In genomic region chr10:131803863-131804425, GRCh38 we compare ENCODE assay signal across 15 cellular contexts.
DNase-seq lines count a peak whose midpoint lies in the region; ATAC-seq and TF ChIP-seq lines count a peak whose summit lies in the region.
"Had no signal": no experiment of that assay in that cellular context is flagged by ENCODE, and none has a peak within 500 bp of the region (broad histone marks: within the 10 kb centered on the region; RNA-seq: fewer than 3 reads in every experiment).

No MANE protein-coding gene starts in this region.

- intact Hi-C loops in stomach (cut with DNase I; ENCODE audit: low total_unique reads) = no loop called here

- peaks cover 14% of the 10 kb centered on the region for H3K9me3 ChIP-seq in WERI-Rb-1 (ENCODE audit: severe bottlenecking)
- peaks cover 8 to 13% (median 12%) of the 10 kb centered on the region in 4 donors for H3K9me3 ChIP-seq in stomach
- peaks cover 8% of the 10 kb centered on the region for H3K9me3 ChIP-seq in Karpas-422 (ENCODE audit: low read length)

- H3K4me2 ChIP-seq in Karpas-422 (ENCODE audit: low read depth, low read length, poor library complexity, severe bottlenecking) = no peak overlapping the region

- no peak for ATAC-seq in GM21367 (IDR thresholded peaks at IDR 0.05; ENCODE audit: unreplicated experiment)

- 47 to 69% (median 61%) methylated on average over 2 to 9 of the region's 9 CpGs for WGBS in stomach, 5 donors

- no peaks in the 10 kb centered on the region for H3K27me3 ChIP-seq in WERI-Rb-1 (ENCODE audit: insufficient read depth, low read depth, severe bottlenecking)
- H3K27me3 ChIP-seq in stomach = peaks cover 0 to 2% (median 0%) of the 10 kb centered on the region in 3 donors
- H3K27me3 ChIP-seq in Karpas-422 (ENCODE audit: low read length) = no peaks in the 10 kb centered on the region

- TF ChIP-seq CTCF in WERI-Rb-1 (IDR thresholded peaks at IDR 0.05; ENCODE audit: low read depth, low read length) (no peak), stomach (IDR thresholded peaks at IDR 0.05) (no peak)

- no peak for DNase-seq in WERI-Rb-1
- DNase-seq in ecto neural progenitor cell (ENCODE audit: low spot score) = peak; percentile 22
- peak; percentile 3 for DNase-seq in mucosa of gallbladder (ENCODE audit: low spot score)
- peak; percentile 18 for DNase-seq in stomach
- DNase-seq in Karpas-422 = no peak
- DNase-seq in NOMO-1 treated with DMSO at 0.1 percent for 48 hours (lab: John Stamatoyannopoulos, UW; ENCODE audit: unreplicated experiment) = no peak
- DNase-seq: Calu3; CD4-positive, CD25-positive, alpha-beta regulatory T cell; DMS53; NCI-H1417; NCI-H1930; NCI-H446; NCI-H774 had no signal

- H3K27ac ChIP-seq in WERI-Rb-1 (peak overlapping the region; percentile 75), stomach (no peak overlapping the region), Karpas-422 (ENCODE audit: low read length) (no peak overlapping the region)

- H3K79me2 ChIP-seq in Karpas-422 (ENCODE audit: low read length) = no peaks in the 10 kb centered on the region

- no peaks in the 10 kb centered on the region for H3K36me3 ChIP-seq in WERI-Rb-1
- no peaks in the 10 kb centered on the region for H3K36me3 ChIP-seq in stomach
- H3K36me3 ChIP-seq in Karpas-422 (ENCODE audit: insufficient read depth, low read length) = no peaks in the 10 kb centered on the region
- H3K36me3 ChIP-seq: HAP-1 had no signal

- no peaks in the 10 kb centered on the region for H3K9me2 ChIP-seq in Karpas-422 (replicated peaks; ENCODE audit: insufficient read depth, low read length)

- no peak for TF ChIP-seq EP300 in stomach (IDR thresholded peaks at IDR 0.05)

- no peaks in the 10 kb centered on the region for H3K4me1 ChIP-seq in stomach
- no peaks in the 10 kb centered on the region for H3K4me1 ChIP-seq in Karpas-422 (ENCODE audit: low read length)
- H3K4me1 ChIP-seq: HAP-1 had no signal

- no peak overlapping the region for H2AFZ ChIP-seq in Karpas-422 (ENCODE audit: low read length)

- H3K9ac ChIP-seq in Karpas-422 (ENCODE audit: low read length) = no peak overlapping the region

- H3K4me3 ChIP-seq in WERI-Rb-1 (ENCODE audit: low read depth, low read length) (no peak overlapping the region), stomach (no peak overlapping the region), Karpas-422 (ENCODE audit: low read length) (no peak overlapping the region)
- H3K4me3 ChIP-seq: HAP-1 had no signal

- no peak for TF ChIP-seq POLR2A in stomach (IDR thresholded peaks at IDR 0.05)

- no peaks in the 10 kb centered on the region for H4K20me1 ChIP-seq in Karpas-422 (ENCODE audit: insufficient read depth, low read depth, low read length)

Comparison
In these comparisons a context has a peak if more than half of its experiments do, and no peak if none do; other contexts are left out.
1. DNase-seq: peak in ecto neural progenitor cell (single experiment), mucosa of gallbladder (single experiment) and stomach (single experiment); none in WERI-Rb-1 (single experiment), Karpas-422 (single experiment) and NOMO-1 treated with DMSO at 0.1 percent for 48 hours (single experiment).